In the genomic region with DNA sequence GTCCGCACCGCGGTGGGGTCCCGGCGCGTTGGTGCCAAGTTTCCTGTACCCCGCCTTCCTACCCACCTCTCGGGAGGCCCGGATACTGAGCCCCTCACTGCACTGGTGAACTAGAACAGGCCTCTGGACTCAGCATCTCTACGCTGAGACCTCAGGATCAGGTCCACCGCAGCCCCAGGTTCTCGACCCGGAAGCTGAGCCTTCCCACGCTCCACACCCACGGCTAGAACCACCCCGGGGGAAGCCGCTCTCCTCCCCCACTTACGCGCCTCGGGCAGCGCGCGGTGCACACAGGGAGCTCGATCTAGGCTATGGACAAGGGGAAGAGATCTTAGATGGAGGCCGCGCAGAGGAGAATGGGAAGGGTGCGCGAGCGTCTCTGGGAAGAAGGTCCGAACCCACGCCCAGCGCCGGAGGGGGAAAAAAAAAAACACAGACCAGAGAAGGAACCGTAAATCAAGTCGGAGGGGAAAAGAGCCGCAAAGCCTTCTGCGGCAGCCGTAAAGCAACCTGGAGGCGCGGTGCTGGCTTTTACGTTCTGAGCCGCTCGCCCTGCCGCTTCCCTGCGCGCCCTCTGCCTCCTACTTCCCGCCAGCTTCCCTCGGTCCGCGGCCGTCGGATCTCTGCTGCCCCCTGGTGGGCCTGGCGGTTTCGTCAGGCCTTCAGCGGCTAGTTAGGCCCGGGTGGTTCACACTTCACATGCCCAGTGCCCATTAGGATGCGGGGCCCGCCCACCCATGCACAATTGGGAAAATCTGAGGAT, we compare ENCODE assay signal across 8 cellular contexts. TPM values are rescaled to one million over a fixed set of nuclear protein-coding genes. Genes with fewer than 3 reads are reported as not detected.
DNase-seq lines count a peak whose midpoint lies in the region; ATAC-seq and TF ChIP-seq lines count a peak whose summit lies in the region.

Gene RAD52, minus strand, starts transcription at position 358 of the 763 bp plus-strand sequence. CDS start 16,636 bp downstream, outside the sequence.

- TF ChIP-seq CTCF in gastroesophageal sphincter (IDR thresholded peaks at IDR 0.05) (peak; percentile 89 to 97 (median 97)), suprapubic skin (IDR thresholded peaks at IDR 0.05) (peak; percentile 95 to 99)

- peak; percentile 94 for ATAC-seq in gastroesophageal sphincter

- peak within 1 kb of the TSS; percentile 93 for H3K27ac Mint-ChIP-seq in activated naive CD4-positive, alpha-beta T cell treated with anti-CD3 and anti-CD28 coated beads, Interleukin-2, amount 10 ng/mL, durations not matched to agents 7 days and 5 days

- TF ChIP-seq EP300 in gastroesophageal sphincter (IDR thresholded peaks at IDR 0.05) (no peak), suprapubic skin (IDR thresholded peaks at IDR 0.05) (no peak)

- 0 to 1% methylated on average over 18 to 26 of the region's 58 CpGs for WGBS in gastroesophageal sphincter (ENCODE audit: low coverage in 1 of 2), 2 donors
- under 1% methylated on average over 48 of the region's 58 CpGs for WGBS in suprapubic skin

- H3K4me1 ChIP-seq in gastroesophageal sphincter (peaks cover 0 to 34% (median 8%) of the 10 kb centered on the region in 3 donors), suprapubic skin (peaks cover 14% of the 10 kb centered on the region)

- peak; percentile 91 for DNase-seq in GM04503 (ENCODE audit: low read depth)
- DNase-seq in HEK293T (ENCODE audit: extremely low spot score) = peak; percentile 91
- DNase-seq in MV-4-11 (lab: John Stamatoyannopoulos, UW) = peak; percentile 99
- peak; percentile 100 for DNase-seq in SK-N-DZ (ENCODE audit: low spot score)
- DNase-seq in activated naive CD4-positive, alpha-beta T cell treated with anti-CD3 and anti-CD28 coated beads, Interleukin-2, amount 10 ng/mL, durations not matched to agents 7 days and 5 days = peak; percentile 97
- DNase-seq in non-pigmented ciliary epithelial cell (ENCODE audit: low read depth) = peak; percentile 91
- peak; percentile 97 to 98 for DNase-seq in suprapubic skin (ENCODE audit: low spot score in 2 of 2)

- H3K27me3 Mint-ChIP-seq in activated naive CD4-positive, alpha-beta T cell treated with anti-CD3 and anti-CD28 coated beads, Interleukin-2, amount 10 ng/mL, durations not matched to agents 7 days and 5 days = peaks cover 5% of the 10 kb centered on the region

- H3K4me1 Mint-ChIP-seq in activated naive CD4-positive, alpha-beta T cell treated with anti-CD3 and anti-CD28 coated beads, Interleukin-2, amount 10 ng/mL, durations not matched to agents 7 days and 5 days = peaks cover 32% of the 10 kb centered on the region

- H3K27ac ChIP-seq in gastroesophageal sphincter (peak within 1 kb of the TSS; percentile 63 to 96 (median 92)), suprapubic skin (peak within 1 kb of the TSS; percentile 90)

- peak within 1 kb of the TSS; percentile 95 for H3K4me3 Mint-ChIP-seq in activated naive CD4-positive, alpha-beta T cell treated with anti-CD3 and anti-CD28 coated beads, Interleukin-2, amount 10 ng/mL, durations not matched to agents 7 days and 5 days

- H3K4me3 ChIP-seq in gastroesophageal sphincter (peak within 1 kb of the TSS; percentile 62 to 86), suprapubic skin (peak within 1 kb of the TSS; percentile 67)

- H3K27me3 ChIP-seq in gastroesophageal sphincter (no peaks in the 10 kb centered on the region), suprapubic skin (no peaks in the 10 kb centered on the region)

- H3K36me3 Mint-ChIP-seq in activated naive CD4-positive, alpha-beta T cell treated with anti-CD3 and anti-CD28 coated beads, Interleukin-2, amount 10 ng/mL, durations not matched to agents 7 days and 5 days = peaks cover 13% of the 10 kb centered on the region

- TF ChIP-seq POLR2A in gastroesophageal sphincter (IDR thresholded peaks at IDR 0.05) = peak; percentile 45 to 61
- TF ChIP-seq POLR2A in suprapubic skin (IDR thresholded peaks at IDR 0.05) = peak in 1 of 2 donors; percentile 45

- H3K9me3 ChIP-seq in gastroesophageal sphincter (no peaks in the 10 kb centered on the region), suprapubic skin (no peaks in the 10 kb centered on the region)

- H3K9me3 Mint-ChIP-seq in activated naive CD4-positive, alpha-beta T cell treated with anti-CD3 and anti-CD28 coated beads, Interleukin-2, amount 10 ng/mL, durations not matched to agents 7 days and 5 days = no peaks in the 10 kb centered on the region

- CTCF ChIA-PET in HEK293T (lab: Yijun Ruan, JAX) = interaction anchor here (0.5 to 1.6 kb wide), 12 partner anchors 10 to 394 kb away, joined by 3 to 7 read pairs (median 3); no protein-coding TSS in a partner anchor
- CTCF ChIA-PET in activated naive CD4-positive, alpha-beta T cell treated with anti-CD3 and anti-CD28 coated beads, Interleukin-2, amount 10 ng/mL, durations not matched to agents 7 days and 5 days (lab: Charles Lee) = interaction anchor here (0.6 to 1.3 kb wide), 19 partner anchors 19 to 644 kb away, joined by 3 to 7 read pairs (median 3); no protein-coding TSS in a partner anchor

- no peaks in the 10 kb centered on the region for H3K36me3 ChIP-seq in gastroesophageal sphincter
- H3K36me3 ChIP-seq in suprapubic skin = no peaks in the 10 kb centered on the region

- POLR2A ChIA-PET in HEK293T (lab: Yijun Ruan, JAX) = interaction anchor here (0.6 to 1.7 kb wide), 24 partner anchors 10 to 652 kb away, joined by 3 to 15 read pairs (median 4); partner anchors contain the start of genes ERC1 and WNK1

TF ChIP-seq in HEK293T, 16 proteins besides CTCF, POLR2A, EP300 and RAD21:
- TF ChIP-seq FOXM1 (IDR thresholded peaks at IDR 0.05; ENCODE audit: borderline replicate concordance) (no peak), TARDBP (IDR thresholded peaks at IDR 0.05) (peak; percentile 87), ZNF384 (IDR thresholded peaks at IDR 0.05) (peak; percentile 99), SUZ12 (IDR thresholded peaks at IDR 0.05) (no peak), FOXA1 (IDR thresholded peaks at IDR 0.05) (no peak), ELF4 (IDR thresholded peaks at IDR 0.05) (peak; percentile 48), SP1 (IDR thresholded peaks at IDR 0.05) (no peak)
- TF ChIP-seq, protein P1, sequence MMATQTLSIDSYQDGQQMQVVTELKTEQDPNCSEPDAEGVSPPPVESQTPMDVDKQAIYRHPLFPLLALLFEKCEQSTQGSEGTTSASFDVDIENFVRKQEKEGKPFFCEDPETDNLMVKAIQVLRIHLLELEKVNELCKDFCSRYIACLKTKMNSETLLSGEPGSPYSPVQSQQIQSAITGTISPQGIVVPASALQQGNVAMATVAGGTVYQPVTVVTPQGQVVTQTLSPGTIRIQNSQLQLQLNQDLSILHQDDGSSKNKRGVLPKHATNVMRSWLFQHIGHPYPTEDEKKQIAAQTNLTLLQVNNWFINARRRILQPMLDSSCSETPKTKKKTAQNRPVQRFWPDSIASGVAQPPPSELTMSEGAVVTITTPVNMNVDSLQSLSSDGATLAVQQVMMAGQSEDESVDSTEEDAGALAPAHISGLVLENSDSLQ (IDR thresholded peaks at IDR 0.05) = peak; percentile 90

RNA-seq across cellular contexts. Expression of gene RAD52, which starts in this region (rescaled TPM):
- 18.9 and 24.8 TPM in 2 replicates for polyA plus RNA-seq in SK-N-DZ (2014; cell fraction: cytosol; rRNA removed)
- 81.6 and 104 TPM in 2 replicates for polyA plus RNA-seq in SK-N-DZ (2014; cell fraction: nucleus; rRNA removed)
- total RNA-seq in gastroesophageal sphincter (10 to 100 TPM in 3 of 4 donors, 1 to 10 TPM in 1; 10.0 to 17.7 (median 13.5) TPM), suprapubic skin (10 to 100 TPM in 3 of 4 donors, 1 to 10 TPM in 1; 6.0 to 28.4 (median 14.3) TPM)

Comparison
In these comparisons a context has a peak if more than half of its experiments do, and no peak if none do; other contexts are left out.
1. Peak in every context shown above with its lines: DNase-seq, ATAC-seq, H3K4me3 ChIP-seq and H3K27ac ChIP-seq.